8 cellular contexts compared by ENCODE assay signal in the genomic region with DNA sequence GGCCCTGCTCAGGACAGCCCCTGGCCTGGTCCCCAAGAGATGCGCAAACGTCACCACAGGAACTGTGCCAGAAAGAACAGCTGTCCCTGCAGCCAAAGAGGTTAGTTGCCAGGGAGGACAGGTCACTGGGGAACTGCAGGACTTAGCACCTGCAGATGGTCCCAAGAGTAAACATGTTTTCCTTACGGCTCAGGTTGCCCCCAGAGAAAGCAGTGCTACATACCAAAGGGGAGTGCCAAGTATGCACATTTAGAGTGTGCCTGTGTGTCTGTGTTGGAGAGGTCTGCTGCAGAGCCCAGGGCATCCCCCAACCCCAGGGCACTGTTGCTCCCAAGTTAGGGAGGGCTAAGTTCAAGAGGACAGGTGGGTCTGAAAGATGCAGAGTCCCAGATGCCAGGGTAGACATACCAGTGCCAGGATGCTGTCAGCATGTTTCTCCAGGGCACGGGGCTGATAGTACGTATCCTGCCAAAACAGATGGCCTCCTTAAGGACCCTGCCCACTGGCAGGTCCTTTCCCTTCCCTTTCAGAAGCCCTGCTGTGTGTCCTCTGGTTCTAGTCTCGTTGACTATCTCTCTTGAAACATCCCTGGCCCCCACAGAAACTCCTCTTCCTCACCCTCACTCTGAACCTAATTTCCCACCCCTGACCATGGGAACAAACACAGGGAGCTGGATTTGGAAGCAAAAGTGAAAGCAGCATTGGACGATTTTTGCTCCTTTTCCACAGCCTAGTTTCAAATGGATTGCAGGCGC. TPM values are rescaled to one million over a fixed set of nuclear protein-coding genes. Genes with fewer than 3 reads are reported as not detected.
DNase-seq lines count a peak whose midpoint lies in the region; ATAC-seq and TF ChIP-seq lines count a peak whose summit lies in the region.

No MANE protein-coding gene starts in this region.

- no peaks in the 10 kb centered on the region for H3K9me3 Mint-ChIP-seq in nephron progenitor cell

- peak overlapping the region; percentile 96 for H3K4me3 Mint-ChIP-seq in nephron progenitor cell

- H3K4me1 Mint-ChIP-seq in nephron progenitor cell: peaks cover 39% of the 10 kb centered on the region

- peaks cover 7% of the 10 kb centered on the region for H3K27me3 Mint-ChIP-seq in nephron progenitor cell (ENCODE audit: low read depth, poor library complexity)

- TF ChIP-seq POLR2A in Peyer's patch (IDR thresholded peaks at IDR 0.05): no peak

- H3K36me3 Mint-ChIP-seq in nephron progenitor cell (ENCODE audit: low read depth): peaks cover 24% of the 10 kb centered on the region

- peak overlapping the region; percentile 96 for H3K27ac Mint-ChIP-seq in nephron progenitor cell

- H3K4me1 ChIP-seq in Peyer's patch: peaks cover 0 to 26% (median 9%) of the 10 kb centered on the region in 4 donors

- H3K36me3 ChIP-seq in Peyer's patch: peaks cover 0 to 26% (median 0%) of the 10 kb centered on the region in 3 donors

- peak overlapping the region; percentile 95 to 99 (median 97) for H3K27ac ChIP-seq in Peyer's patch

- no peaks in the 10 kb centered on the region for H3K9me3 ChIP-seq in Peyer's patch

- no peaks in the 10 kb centered on the region for H3K27me3 ChIP-seq in Peyer's patch

- TF ChIP-seq CTCF in Peyer's patch (IDR thresholded peaks at IDR 0.05) (no peak), epithelial cell of esophagus (IDR thresholded peaks at IDR 0.05; ENCODE audit: insufficient read depth, low read depth, low read length, missing control alignments) (no peak), nephron progenitor cell (IDR thresholded peaks at IDR 0.05) (no peak)

- H3K4me3 ChIP-seq in Peyer's patch: peak overlapping the region; percentile 77 to 85 (median 82)
- H3K4me3 ChIP-seq in epithelial cell of esophagus (ENCODE audit: low read length): peak overlapping the region; percentile 97

- no peak for ATAC-seq in GM21619 (IDR thresholded peaks at IDR 0.05; ENCODE audit: unreplicated experiment)
- ATAC-seq in GM18517 (IDR thresholded peaks at IDR 0.05; ENCODE audit: unreplicated experiment): no peak

- DNase-seq in NCI-H82 (lab: John Stamatoyannopoulos, UW): peak; percentile 46
- no peak for DNase-seq in NCI-H82 treated with DMSO at 0.1 percent for 48 hours (lab: John Stamatoyannopoulos, UW; ENCODE audit: unreplicated experiment)
- no peak for DNase-seq in Peyer's patch
- DNase-seq in epithelial cell of esophagus (ENCODE audit: low read depth): no peak
- no peak for DNase-seq in nephron progenitor cell
- DNase-seq in germinal center (ENCODE audit: low spot score): no peak

RNA-seq across cellular contexts. Expression of a gene that starts 1.3 kb away (rescaled TPM):
- total RNA-seq in Peyer's patch: 10 to 100 TPM; 44.1 to 92.6 (median 63.1) TPM

RNA-seq across cellular contexts. Expression of a gene that starts 4.8 kb away (rescaled TPM):
- total RNA-seq in Peyer's patch: not detected

RNA-seq across cellular contexts. Expression of a gene that starts 13.3 kb away (rescaled TPM):
- total RNA-seq in Peyer's patch: not detected

RNA-seq across cellular contexts. Expression of a gene that starts 19.7 kb away (rescaled TPM):
- total RNA-seq in Peyer's patch: not detected

RNA-seq across cellular contexts. Expression of a gene that starts 21.0 kb away (rescaled TPM):
- not detected for total RNA-seq in Peyer's patch
